14 cellular contexts compared by ENCODE assay signal in the genomic region with DNA sequence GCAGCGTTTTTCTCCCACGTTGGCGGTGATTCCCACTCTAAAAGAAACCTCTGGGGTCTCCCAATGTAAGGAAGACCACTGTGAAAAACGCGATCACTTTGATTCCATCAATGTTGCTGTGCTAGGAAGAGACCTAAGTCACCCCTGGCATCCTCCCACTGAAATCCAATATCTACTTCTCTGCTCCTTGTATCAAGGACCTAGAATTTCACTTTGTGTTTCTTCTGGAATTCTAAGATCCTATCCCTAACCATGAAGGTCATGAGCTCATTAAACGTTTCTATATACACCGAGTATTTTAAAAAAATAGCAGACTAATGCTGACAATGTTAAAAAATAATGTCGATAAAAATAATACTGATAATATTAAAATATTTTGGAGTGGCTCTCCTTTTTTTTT.
DNase-seq lines count a peak whose midpoint lies in the region; ATAC-seq, FAIRE-seq and TF ChIP-seq lines count a peak whose summit lies in the region.
"Had no signal": no experiment of that assay in that cellular context is flagged by ENCODE, and none has a peak within 500 bp of the region (broad histone marks: within the 10 kb centered on the region; RNA-seq: fewer than 3 reads in every experiment).

No MANE protein-coding gene starts in this region.

- no peaks in the 10 kb centered on the region; a peak in 1 of 4 replicates for H3K79me1 ChIP-seq in IMR-90 (ENCODE audit: low read depth in 1 of 2, low read length in 2 of 2)

- no peak overlapping the region for H3K14ac ChIP-seq in IMR-90 (replicated peaks; ENCODE audit: low read depth, low read length)

- no peak overlapping the region for H3K56ac ChIP-seq in IMR-90 (ENCODE audit: extremely low read depth, insufficient read depth, low read length)

- TF ChIP-seq EP300 in K562 (IDR thresholded peaks at IDR 0.05; ENCODE audit: low read length) = no peak
- TF ChIP-seq EP300 in esophagus muscularis mucosa (IDR thresholded peaks at IDR 0.05) = no peak

- FAIRE-seq in K562 (lab: Jason Lieb, UNC) = no peak

- dilution Hi-C loops in IMR-90 (cut with HindIII; ENCODE audit: low sequenced_read_pairs, unreplicated experiment) = no loop called here

- no peak overlapping the region for H2BK15ac ChIP-seq in IMR-90 (ENCODE audit: low read depth, low read length)

- H3K4me1 Mint-ChIP-seq in nephron progenitor cell = peaks cover 32% of the 10 kb centered on the region
- H3K4me1 Mint-ChIP-seq: B cell had no signal

- H3K4me1 ChIP-seq in IMR-90 (ENCODE audit: control insufficient read depth, insufficient read depth, low read length) (peaks cover 3% of the 10 kb centered on the region), K562 (replicated peaks in 1 of 2; ENCODE audit: control insufficient read depth in 2 of 2, insufficient read depth in 2 of 2, low read length in 2 of 2) (no peaks in the 10 kb centered on the region), esophagus muscularis mucosa (peaks cover 0 to 7% (median 3%) of the 10 kb centered on the region in 4 donors)
- H3K4me1 ChIP-seq: BLaER1 treated with 17β-estradiol and CSF1 and Interleukin-3, amounts not matched to agents 10 nM and 100 nM had no signal

- H2AK9ac ChIP-seq in IMR-90 (replicated peaks; ENCODE audit: low read depth, low read length, poor library complexity) = no peak overlapping the region

- H2BK5ac ChIP-seq in IMR-90 (ENCODE audit: low read depth, low read length, poor library complexity, severe bottlenecking) = no peak overlapping the region

- no peak overlapping the region for H3K18ac ChIP-seq in IMR-90 (ENCODE audit: low read depth, low read length)

- H3K27ac Mint-ChIP-seq in nephron progenitor cell = peak overlapping the region; percentile 6
- H3K27ac Mint-ChIP-seq: B cell; CD8-positive, alpha-beta T cell; H9 had no signal

- peak; percentile 36 for DNase-seq in IMR-90
- no peak for DNase-seq in K562 (ENCODE audit: extremely low read depth in 1 of 4, low spot score in 3 of 4)
- no peak for DNase-seq in nephron progenitor cell
- DNase-seq in esophagus muscularis mucosa (ENCODE audit: extremely low spot score) = no peak
- no peak for DNase-seq in DMS153 (lab: John Stamatoyannopoulos, UW)
- DNase-seq: CD8-positive, alpha-beta T cell; COR-L47; DMS79 treated with DMSO at 0.1 percent for 48 hours; GF-D8; GOT3; H9 had no signal

- TF ChIP-seq POLR2A in IMR-90 (IDR thresholded peaks at IDR 0.05; ENCODE audit: low read depth, low read length) (no peak), K562 (conservative IDR thresholded peaks at IDR 0.05) (no peak), esophagus muscularis mucosa (IDR thresholded peaks at IDR 0.05; ENCODE audit: low read depth) (no peak)

- H3K9me3 ChIP-seq in IMR-90 (ENCODE audit: control insufficient read depth, insufficient read depth, low read length) = no peaks in the 10 kb centered on the region
- no peaks in the 10 kb centered on the region for H3K9me3 ChIP-seq in K562 (replicated peaks; ENCODE audit: control insufficient read depth, insufficient read depth, low read depth, low read length)
- H3K9me3 ChIP-seq in esophagus muscularis mucosa = no peaks in the 10 kb centered on the region
- H3K9me3 ChIP-seq: BLaER1 treated with 17β-estradiol and CSF1 and Interleukin-3, amounts not matched to agents 10 nM and 100 nM had no signal

- peaks cover 7% of the 10 kb centered on the region for H3K27me3 Mint-ChIP-seq in nephron progenitor cell (ENCODE audit: low read depth, poor library complexity)
- H3K27me3 Mint-ChIP-seq: B cell had no signal

- intact Hi-C loops in IMR-90 (cut with micrococcal nuclease) (no loop called here), K562 (cut with micrococcal nuclease) (no loop called here), esophagus muscularis mucosa (cut with DNase I) (no loop called here)

- no peak overlapping the region for H3K4ac ChIP-seq in IMR-90 (ENCODE audit: low read depth, low read length)

- H3K4me3 Mint-ChIP-seq in nephron progenitor cell = no peak overlapping the region
- H3K4me3 Mint-ChIP-seq: B cell; CD8-positive, alpha-beta T cell; H9 had no signal

- TF ChIP-seq RAD21 in IMR-90 (IDR thresholded peaks at IDR 0.05; ENCODE audit: low read length) (no peak), K562 (CRISPR knock-in tag; conservative IDR thresholded peaks at IDR 0.05 in 1 of 2, IDR thresholded peaks at IDR 0.05 in 1 of 2) (no peak)

- H4K91ac ChIP-seq in IMR-90 (ENCODE audit: insufficient read depth, low read depth, low read length) = no peak overlapping the region

- 100% methylated on average over 3 of the region's 8 CpGs; no CpG with 5 or more reads in 1 of the 2 experiments for WGBS in IMR-90 (ENCODE audit: extremely low coverage in 2 of 2, insufficient read length in 1 of 2), 2 experiments
- WGBS in K562 (ENCODE audit: insufficient coverage, low coverage, missing lambda C conversion rate) = 2% methylated on average over 8 of the region's 8 CpGs
- 75% methylated on average over 8 of the region's 8 CpGs for WGBS in esophagus muscularis mucosa

- no peaks in the 10 kb centered on the region for H4K20me1 ChIP-seq in IMR-90 (ENCODE audit: insufficient read depth, low read length)
- no peaks in the 10 kb centered on the region for H4K20me1 ChIP-seq in K562 (replicated peaks; ENCODE audit: control insufficient read depth, insufficient read depth, low read length)
- H4K20me1 ChIP-seq: BLaER1 treated with 17β-estradiol and CSF1 and Interleukin-3, amounts not matched to agents 10 nM and 100 nM had no signal

- peak overlapping the region; percentile 15; the same call in 1 of the 2 replicates for H2AK5ac ChIP-seq in IMR-90 (ENCODE audit: low read depth, low read length)

- no peak overlapping the region for H3K4me2 ChIP-seq in IMR-90 (ENCODE audit: low read depth, low read length)
- no peak overlapping the region for H3K4me2 ChIP-seq in K562 (ENCODE audit: insufficient read depth, low read length)
- H3K4me2 ChIP-seq: BLaER1 treated with 17β-estradiol and CSF1 and Interleukin-3, amounts not matched to agents 10 nM and 100 nM had no signal

- in situ Hi-C loops in IMR-90 (cut with MboI; ENCODE audit: low sequenced_read_pairs) (no loop called here), K562 (cut with MboI) (no loop called here)

- H3K9me1 ChIP-seq in IMR-90 (ENCODE audit: insufficient read depth, low read length) (peaks cover 2% of the 10 kb centered on the region; the same call in 1 of the 2 replicates), K562 (ENCODE audit: control insufficient read depth, insufficient read depth, low read length) (no peaks in the 10 kb centered on the region)

- no peak overlapping the region for H4K8ac ChIP-seq in IMR-90 (ENCODE audit: low read depth in 2 of 2, low read length in 2 of 2)

- no peak overlapping the region for H3K4me3 ChIP-seq in IMR-90 (ENCODE audit: insufficient read depth, low read depth, low read length)
- no peak overlapping the region for H3K4me3 ChIP-seq in K562
- H3K4me3 ChIP-seq in esophagus muscularis mucosa = no peak overlapping the region
- H3K4me3 ChIP-seq: BLaER1 treated with 17β-estradiol and CSF1 and Interleukin-3, amounts not matched to agents 10 nM and 100 nM had no signal

- no peak overlapping the region for H3K27ac ChIP-seq in IMR-90 (ENCODE audit: insufficient read depth, low read length)
- no peak overlapping the region for H3K27ac ChIP-seq in K562 (ENCODE audit: extremely low read depth, low read depth, low read length)
- no peak overlapping the region for H3K27ac ChIP-seq in esophagus muscularis mucosa (replicated peaks in 1 of 4)
- H3K27ac ChIP-seq: BLaER1 treated with 17β-estradiol and CSF1 and Interleukin-3, amounts not matched to agents 10 nM and 100 nM had no signal

- no peak for ATAC-seq in IMR-90 (ENCODE audit: low read depth)
- no peak for ATAC-seq in K562
- no peak for ATAC-seq in GM18502 (IDR thresholded peaks at IDR 0.05; ENCODE audit: poor library complexity, unreplicated experiment)
- ATAC-seq: CD8-positive, alpha-beta T cell had no signal

- POLR2A ChIA-PET in IMR-90 (lab: Charles Lee; ENCODE audit: unreplicated experiment) (no interaction called here), K562 (lab: Yijun Ruan, JAX) (no interaction called here)

- CTCF ChIA-PET in IMR-90 (lab: Yijun Ruan, JAX) = no interaction called here
- CTCF ChIA-PET in K562 (lab: Yijun Ruan, JAX; ENCODE audit: low intra/inter-chr PET ratio) = no interaction called here

- H3K36me3 ChIP-seq in IMR-90 (ENCODE audit: control insufficient read depth, insufficient read depth, low read length) (no peaks in the 10 kb centered on the region), K562 (ENCODE audit: control insufficient read depth, insufficient read depth, low read length) (no peaks in the 10 kb centered on the region), esophagus muscularis mucosa (no peaks in the 10 kb centered on the region)
- H3K36me3 ChIP-seq: BLaER1 treated with 17β-estradiol and CSF1 and Interleukin-3, amounts not matched to agents 10 nM and 100 nM had no signal

- H3K36me3 Mint-ChIP-seq in nephron progenitor cell (ENCODE audit: low read depth) = no peaks in the 10 kb centered on the region
- H3K36me3 Mint-ChIP-seq: CD8-positive, alpha-beta T cell had no signal

- no TSS peak for BruUV-seq in IMR-90 (replicated peaks; lab: Mats Ljungman, UMichigan)
- BruUV-seq in K562 (replicated peaks; lab: Mats Ljungman, UMichigan) = no TSS peak

- no peak overlapping the region for H3K9ac ChIP-seq in IMR-90 (ENCODE audit: low read depth, low read length)
- H3K9ac ChIP-seq in K562 (ENCODE audit: insufficient read depth in 1 of 2, low read depth in 2 of 2, low read length in 2 of 2) = no peak overlapping the region
- H3K9ac ChIP-seq: BLaER1 treated with 17β-estradiol and CSF1 and Interleukin-3, amounts not matched to agents 10 nM and 100 nM had no signal

- no peaks in the 10 kb centered on the region for H3K27me3 ChIP-seq in IMR-90 (ENCODE audit: control insufficient read depth, insufficient read depth, low read length)
- H3K27me3 ChIP-seq in K562 (ENCODE audit: control insufficient read depth in 2 of 2, insufficient read depth in 2 of 2, low read length in 2 of 2) = no peaks in the 10 kb centered on the region; a peak in 2 of 5 replicates
- no peaks in the 10 kb centered on the region for H3K27me3 ChIP-seq in esophagus muscularis mucosa
- H3K27me3 ChIP-seq: BLaER1 treated with 17β-estradiol and CSF1 and Interleukin-3, amounts not matched to agents 10 nM and 100 nM had no signal

- no peaks in the 10 kb centered on the region for H3K9me3 Mint-ChIP-seq in nephron progenitor cell
- H3K9me3 Mint-ChIP-seq: CD8-positive, alpha-beta T cell; H9 had no signal

- no peak for TF ChIP-seq CTCF in IMR-90 (conservative IDR thresholded peaks at IDR 0.05; ENCODE audit: low read depth, low read length)
- no peak for TF ChIP-seq CTCF in K562 (IDR thresholded peaks at IDR 0.05 in 2 of 3, conservative IDR thresholded peaks at IDR 0.05 in 1 of 3; ENCODE audit: insufficient read depth in 2 of 3, low read depth in 1 of 3, low read length in 3 of 3)
- TF ChIP-seq CTCF in nephron progenitor cell (IDR thresholded peaks at IDR 0.05) = no peak
- no peak for TF ChIP-seq CTCF in esophagus muscularis mucosa (IDR thresholded peaks at IDR 0.05)

- no peak overlapping the region for H2BK120ac ChIP-seq in IMR-90 (ENCODE audit: low read depth, low read length)

- no peak overlapping the region for H4K5ac ChIP-seq in IMR-90 (ENCODE audit: low read depth, low read length)

- H2BK20ac ChIP-seq in IMR-90 (ENCODE audit: low read depth, low read length) = 0 out of 2 replicates have a peak overlapping the region, but pooled peaks have one; percentile 28

- no peak overlapping the region for H3K23ac ChIP-seq in IMR-90 (ENCODE audit: low read depth, low read length)

- H3K79me2 ChIP-seq in K562 (ENCODE audit: control insufficient read depth, insufficient read depth, low read length) = no peaks in the 10 kb centered on the region

- H2AFZ ChIP-seq in IMR-90 (replicated peaks; ENCODE audit: low read length, poor library complexity) (no peak overlapping the region), K562 (ENCODE audit: low read depth, low read length) (no peak overlapping the region)
